1 cellular context compared by ENCODE assay signal in genomic region chr2:42828487-42829416, GRCh38.
TF ChIP-seq lines count a peak whose summit lies in the region.

No MANE protein-coding gene starts in this region.

TF ChIP-seq in HepG2, 621 proteins besides CTCF, POLR2A, EP300 and RAD21 (continued from another document and continues in another):
- peak; percentile 44; the same call in 1 of the 2 replicates for TF ChIP-seq MYC (CRISPR knock-in tag; IDR thresholded peaks at IDR 0.05; ENCODE audit: borderline replicate concordance)
- TF ChIP-seq, protein P1, sequence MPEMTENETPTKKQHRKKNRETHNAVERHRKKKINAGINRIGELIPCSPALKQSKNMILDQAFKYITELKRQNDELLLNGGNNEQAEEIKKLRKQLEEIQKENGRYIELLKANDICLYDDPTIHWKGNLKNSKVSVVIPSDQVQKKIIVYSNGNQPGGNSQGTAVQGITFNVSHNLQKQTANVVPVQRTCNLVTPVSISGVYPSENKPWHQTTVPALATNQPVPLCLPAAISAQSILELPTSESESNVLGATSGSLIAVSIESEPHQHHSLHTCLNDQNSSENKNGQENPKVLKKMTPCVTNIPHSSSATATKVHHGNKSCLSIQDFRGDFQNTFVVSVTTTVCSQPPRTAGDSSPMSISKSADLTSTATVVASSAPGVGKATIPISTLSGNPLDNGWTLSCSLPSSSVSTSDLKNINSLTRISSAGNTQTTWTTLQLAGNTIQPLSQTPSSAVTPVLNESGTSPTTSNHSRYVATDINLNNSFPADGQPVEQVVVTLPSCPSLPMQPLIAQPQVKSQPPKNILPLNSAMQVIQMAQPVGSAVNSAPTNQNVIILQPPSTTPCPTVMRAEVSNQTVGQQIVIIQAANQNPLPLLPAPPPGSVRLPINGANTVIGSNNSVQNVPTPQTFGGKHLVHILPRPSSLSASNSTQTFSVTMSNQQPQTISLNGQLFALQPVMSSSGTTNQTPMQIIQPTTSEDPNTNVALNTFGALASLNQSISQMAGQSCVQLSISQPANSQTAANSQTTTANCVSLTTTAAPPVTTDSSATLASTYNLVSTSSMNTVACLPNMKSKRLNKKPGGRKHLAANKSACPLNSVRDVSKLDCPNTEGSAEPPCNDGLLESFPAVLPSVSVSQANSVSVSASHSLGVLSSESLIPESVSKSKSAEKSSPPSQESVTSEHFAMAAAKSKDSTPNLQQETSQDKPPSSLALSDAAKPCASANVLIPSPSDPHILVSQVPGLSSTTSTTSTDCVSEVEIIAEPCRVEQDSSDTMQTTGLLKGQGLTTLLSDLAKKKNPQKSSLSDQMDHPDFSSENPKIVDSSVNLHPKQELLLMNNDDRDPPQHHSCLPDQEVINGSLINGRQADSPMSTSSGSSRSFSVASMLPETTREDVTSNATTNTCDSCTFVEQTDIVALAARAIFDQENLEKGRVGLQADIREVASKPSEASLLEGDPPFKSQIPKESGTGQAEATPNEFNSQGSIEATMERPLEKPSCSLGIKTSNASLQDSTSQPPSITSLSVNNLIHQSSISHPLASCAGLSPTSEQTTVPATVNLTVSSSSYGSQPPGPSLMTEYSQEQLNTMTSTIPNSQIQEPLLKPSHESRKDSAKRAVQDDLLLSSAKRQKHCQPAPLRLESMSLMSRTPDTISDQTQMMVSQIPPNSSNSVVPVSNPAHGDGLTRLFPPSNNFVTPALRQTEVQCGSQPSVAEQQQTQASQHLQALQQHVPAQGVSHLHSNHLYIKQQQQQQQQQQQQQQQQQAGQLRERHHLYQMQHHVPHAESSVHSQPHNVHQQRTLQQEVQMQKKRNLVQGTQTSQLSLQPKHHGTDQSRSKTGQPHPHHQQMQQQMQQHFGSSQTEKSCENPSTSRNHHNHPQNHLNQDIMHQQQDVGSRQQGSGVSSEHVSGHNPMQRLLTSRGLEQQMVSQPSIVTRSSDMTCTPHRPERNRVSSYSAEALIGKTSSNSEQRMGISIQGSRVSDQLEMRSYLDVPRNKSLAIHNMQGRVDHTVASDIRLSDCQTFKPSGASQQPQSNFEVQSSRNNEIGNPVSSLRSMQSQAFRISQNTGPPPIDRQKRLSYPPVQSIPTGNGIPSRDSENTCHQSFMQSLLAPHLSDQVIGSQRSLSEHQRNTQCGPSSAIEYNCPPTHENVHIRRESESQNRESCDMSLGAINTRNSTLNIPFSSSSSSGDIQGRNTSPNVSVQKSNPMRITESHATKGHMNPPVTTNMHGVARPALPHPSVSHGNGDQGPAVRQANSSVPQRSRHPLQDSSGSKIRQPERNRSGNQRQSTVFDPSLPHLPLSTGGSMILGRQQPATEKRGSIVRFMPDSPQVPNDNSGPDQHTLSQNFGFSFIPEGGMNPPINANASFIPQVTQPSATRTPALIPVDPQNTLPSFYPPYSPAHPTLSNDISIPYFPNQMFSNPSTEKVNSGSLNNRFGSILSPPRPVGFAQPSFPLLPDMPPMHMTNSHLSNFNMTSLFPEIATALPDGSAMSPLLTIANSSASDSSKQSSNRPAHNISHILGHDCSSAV (CRISPR knock-in tag; IDR thresholded peaks at IDR 0.05; ENCODE audit: borderline replicate concordance): no peak
- no peak for TF ChIP-seq ZNF441 (CRISPR knock-in tag; IDR thresholded peaks at IDR 0.05; ENCODE audit: borderline replicate concordance)
- TF ChIP-seq AKAP8 (CRISPR knock-in tag; IDR thresholded peaks at IDR 0.05): no peak
- TF ChIP-seq NR2F6 (IDR thresholded peaks at IDR 0.05): no peak
- peak; percentile 62; the same call in 1 of the 2 replicates for TF ChIP-seq NR2F6 (CRISPR knock-in tag; IDR thresholded peaks at IDR 0.05)
- no peak for TF ChIP-seq ZNF879 (CRISPR knock-in tag; IDR thresholded peaks at IDR 0.05)
- TF ChIP-seq, protein P2, sequence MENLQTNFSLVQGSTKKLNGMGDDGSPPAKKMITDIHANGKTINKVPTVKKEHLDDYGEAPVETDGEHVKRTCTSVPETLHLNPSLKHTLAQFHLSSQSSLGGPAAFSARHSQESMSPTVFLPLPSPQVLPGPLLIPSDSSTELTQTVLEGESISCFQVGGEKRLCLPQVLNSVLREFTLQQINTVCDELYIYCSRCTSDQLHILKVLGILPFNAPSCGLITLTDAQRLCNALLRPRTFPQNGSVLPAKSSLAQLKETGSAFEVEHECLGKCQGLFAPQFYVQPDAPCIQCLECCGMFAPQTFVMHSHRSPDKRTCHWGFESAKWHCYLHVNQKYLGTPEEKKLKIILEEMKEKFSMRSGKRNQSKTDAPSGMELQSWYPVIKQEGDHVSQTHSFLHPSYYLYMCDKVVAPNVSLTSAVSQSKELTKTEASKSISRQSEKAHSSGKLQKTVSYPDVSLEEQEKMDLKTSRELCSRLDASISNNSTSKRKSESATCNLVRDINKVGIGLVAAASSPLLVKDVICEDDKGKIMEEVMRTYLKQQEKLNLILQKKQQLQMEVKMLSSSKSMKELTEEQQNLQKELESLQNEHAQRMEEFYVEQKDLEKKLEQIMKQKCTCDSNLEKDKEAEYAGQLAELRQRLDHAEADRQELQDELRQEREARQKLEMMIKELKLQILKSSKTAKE (CRISPR knock-in tag; IDR thresholded peaks at IDR 0.05; ENCODE audit: borderline replicate concordance): peak; percentile 48; the same call in 1 of the 2 replicates
- TF ChIP-seq TRIM22 (IDR thresholded peaks at IDR 0.05): no peak
- no peak for TF ChIP-seq HNF4A (CRISPR knock-in tag; IDR thresholded peaks at IDR 0.05)
- TF ChIP-seq JUNB (CRISPR knock-in tag; IDR thresholded peaks at IDR 0.05; ENCODE audit: borderline replicate concordance): no peak
- no peak for TF ChIP-seq ZNF253 (CRISPR knock-in tag; IDR thresholded peaks at IDR 0.05; ENCODE audit: borderline replicate concordance)
- TF ChIP-seq HMG20A (CRISPR knock-in tag; IDR thresholded peaks at IDR 0.05; ENCODE audit: borderline replicate concordance): no peak
- no peak for TF ChIP-seq CENPT (CRISPR knock-in tag; IDR thresholded peaks at IDR 0.05; ENCODE audit: low read depth)
- TF ChIP-seq, protein P3, sequence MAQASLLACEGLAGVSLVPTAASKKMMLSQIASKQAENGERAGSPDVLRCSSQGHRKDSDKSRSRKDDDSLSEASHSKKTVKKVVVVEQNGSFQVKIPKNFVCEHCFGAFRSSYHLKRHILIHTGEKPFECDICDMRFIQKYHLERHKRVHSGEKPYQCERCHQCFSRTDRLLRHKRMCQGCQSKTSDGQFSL (CRISPR knock-in tag; IDR thresholded peaks at IDR 0.05): no peak
- TF ChIP-seq NFIB (CRISPR knock-in tag; IDR thresholded peaks at IDR 0.05; ENCODE audit: borderline replicate concordance): no peak
- TF ChIP-seq ZNF605 (CRISPR knock-in tag; IDR thresholded peaks at IDR 0.05): peak; percentile 51; the same call in 1 of the 2 replicates
- TF ChIP-seq SOX5 (CRISPR knock-in tag; IDR thresholded peaks at IDR 0.05; ENCODE audit: borderline replicate concordance): no peak
- TF ChIP-seq BHLHE40 (IDR thresholded peaks at IDR 0.05; ENCODE audit: low read length): 0 out of 2 replicates have a peak, but pooled peaks have one; percentile 63
- no peak for TF ChIP-seq ZKSCAN8 (CRISPR knock-in tag; IDR thresholded peaks at IDR 0.05; ENCODE audit: borderline replicate concordance)
- TF ChIP-seq SNAPC2 (CRISPR knock-in tag; IDR thresholded peaks at IDR 0.05): no peak
- no peak for TF ChIP-seq ZSCAN30 (CRISPR knock-in tag; IDR thresholded peaks at IDR 0.05)
- no peak for TF ChIP-seq ZBTB8A (CRISPR knock-in tag; IDR thresholded peaks at IDR 0.05; ENCODE audit: borderline replicate concordance, low read depth)
- no peak for TF ChIP-seq RBAK (CRISPR knock-in tag; IDR thresholded peaks at IDR 0.05)
- TF ChIP-seq JDP2 (CRISPR knock-in tag; IDR thresholded peaks at IDR 0.05; ENCODE audit: borderline replicate concordance): no peak
- no peak for TF ChIP-seq ZNF558 (CRISPR knock-in tag; IDR thresholded peaks at IDR 0.05; ENCODE audit: borderline replicate concordance)
- no peak for TF ChIP-seq ZKSCAN1 (IDR thresholded peaks at IDR 0.05; ENCODE audit: low read length)
- no peak for TF ChIP-seq ARNTL (CRISPR knock-in tag; IDR thresholded peaks at IDR 0.05)
- TF ChIP-seq, protein P4, sequence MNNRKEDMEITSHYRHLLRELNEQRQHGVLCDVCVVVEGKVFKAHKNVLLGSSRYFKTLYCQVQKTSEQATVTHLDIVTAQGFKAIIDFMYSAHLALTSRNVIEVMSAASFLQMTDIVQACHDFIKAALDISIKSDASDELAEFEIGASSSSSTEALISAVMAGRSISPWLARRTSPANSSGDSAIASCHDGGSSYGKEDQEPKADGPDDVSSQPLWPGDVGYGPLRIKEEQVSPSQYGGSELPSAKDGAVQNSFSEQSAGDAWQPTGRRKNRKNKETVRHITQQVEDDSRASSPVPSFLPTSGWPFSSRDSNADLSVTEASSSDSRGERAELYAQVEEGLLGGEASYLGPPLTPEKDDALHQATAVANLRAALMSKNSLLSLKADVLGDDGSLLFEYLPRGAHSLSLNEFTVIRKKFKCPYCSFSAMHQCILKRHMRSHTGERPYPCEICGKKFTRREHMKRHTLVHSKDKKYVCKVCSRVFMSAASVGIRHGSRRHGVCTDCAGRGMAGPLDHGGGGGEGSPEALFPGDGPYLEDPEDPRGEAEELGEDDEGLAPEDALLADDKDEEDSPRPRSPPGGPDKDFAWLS (CRISPR knock-in tag; IDR thresholded peaks at IDR 0.05; ENCODE audit: borderline replicate concordance): no peak
- TF ChIP-seq REL (CRISPR knock-in tag; conservative IDR thresholded peaks at IDR 0.05): 0 out of 2 replicates have a peak, but pooled peaks have one; percentile 44
- TF ChIP-seq ZFY (CRISPR knock-in tag; IDR thresholded peaks at IDR 0.05): no peak
- 0 out of 2 replicates have a peak, but pooled peaks have one; percentile 27 for TF ChIP-seq RXRA (CRISPR knock-in tag; IDR thresholded peaks at IDR 0.05)
- TF ChIP-seq ZNF235 (CRISPR knock-in tag; IDR thresholded peaks at IDR 0.05; ENCODE audit: borderline replicate concordance): no peak
- peak; percentile 20; the same call in 1 of the 2 replicates for TF ChIP-seq ZNF589 (CRISPR knock-in tag; conservative IDR thresholded peaks at IDR 0.05)
- TF ChIP-seq, protein P5, sequence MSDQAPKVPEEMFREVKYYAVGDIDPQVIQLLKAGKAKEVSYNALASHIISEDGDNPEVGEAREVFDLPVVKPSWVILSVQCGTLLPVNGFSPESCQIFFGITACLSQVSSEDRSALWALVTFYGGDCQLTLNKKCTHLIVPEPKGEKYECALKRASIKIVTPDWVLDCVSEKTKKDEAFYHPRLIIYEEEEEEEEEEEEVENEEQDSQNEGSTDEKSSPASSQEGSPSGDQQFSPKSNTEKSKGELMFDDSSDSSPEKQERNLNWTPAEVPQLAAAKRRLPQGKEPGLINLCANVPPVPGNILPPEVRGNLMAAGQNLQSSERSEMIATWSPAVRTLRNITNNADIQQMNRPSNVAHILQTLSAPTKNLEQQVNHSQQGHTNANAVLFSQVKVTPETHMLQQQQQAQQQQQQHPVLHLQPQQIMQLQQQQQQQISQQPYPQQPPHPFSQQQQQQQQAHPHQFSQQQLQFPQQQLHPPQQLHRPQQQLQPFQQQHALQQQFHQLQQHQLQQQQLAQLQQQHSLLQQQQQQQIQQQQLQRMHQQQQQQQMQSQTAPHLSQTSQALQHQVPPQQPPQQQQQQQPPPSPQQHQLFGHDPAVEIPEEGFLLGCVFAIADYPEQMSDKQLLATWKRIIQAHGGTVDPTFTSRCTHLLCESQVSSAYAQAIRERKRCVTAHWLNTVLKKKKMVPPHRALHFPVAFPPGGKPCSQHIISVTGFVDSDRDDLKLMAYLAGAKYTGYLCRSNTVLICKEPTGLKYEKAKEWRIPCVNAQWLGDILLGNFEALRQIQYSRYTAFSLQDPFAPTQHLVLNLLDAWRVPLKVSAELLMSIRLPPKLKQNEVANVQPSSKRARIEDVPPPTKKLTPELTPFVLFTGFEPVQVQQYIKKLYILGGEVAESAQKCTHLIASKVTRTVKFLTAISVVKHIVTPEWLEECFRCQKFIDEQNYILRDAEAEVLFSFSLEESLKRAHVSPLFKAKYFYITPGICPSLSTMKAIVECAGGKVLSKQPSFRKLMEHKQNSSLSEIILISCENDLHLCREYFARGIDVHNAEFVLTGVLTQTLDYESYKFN (CRISPR knock-in tag; conservative IDR thresholded peaks at IDR 0.05): no peak
- TF ChIP-seq RFX3 (CRISPR knock-in tag; IDR thresholded peaks at IDR 0.05): no peak
- TF ChIP-seq TCF7L2 (IDR thresholded peaks at IDR 0.05; ENCODE audit: low read depth, low read length): no peak
- no peak for TF ChIP-seq XBP1 (CRISPR knock-in tag; IDR thresholded peaks at IDR 0.05)
- TF ChIP-seq ZBTB26 (CRISPR knock-in tag; IDR thresholded peaks at IDR 0.05; ENCODE audit: borderline replicate concordance): no peak; the same call in 1 of the 2 replicates
- TF ChIP-seq, protein P6, sequence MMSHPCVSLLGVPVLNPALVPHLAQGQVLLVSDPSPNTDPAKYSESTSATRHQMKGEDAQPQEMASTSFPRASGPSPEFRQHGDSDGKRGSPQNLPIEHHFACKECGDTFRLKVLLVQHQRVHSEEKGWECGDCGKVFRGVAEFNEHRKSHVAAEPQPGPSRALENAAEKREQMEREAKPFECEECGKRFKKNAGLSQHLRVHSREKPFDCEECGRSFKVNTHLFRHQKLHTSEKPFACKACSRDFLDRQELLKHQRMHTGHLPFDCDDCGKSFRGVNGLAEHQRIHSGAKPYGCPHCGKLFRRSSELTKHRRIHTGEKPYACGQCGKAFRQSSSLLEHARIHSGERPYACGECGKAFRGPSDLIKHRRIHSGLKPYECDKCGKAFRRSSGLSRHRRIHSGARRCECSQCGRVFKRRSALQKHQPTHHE (CRISPR knock-in tag; IDR thresholded peaks at IDR 0.05; ENCODE audit: borderline replicate concordance): no peak
- TF ChIP-seq PRMT3 (CRISPR knock-in tag; IDR thresholded peaks at IDR 0.05; ENCODE audit: borderline replicate concordance, low read depth): no peak
- no peak for TF ChIP-seq ZNF326 (CRISPR knock-in tag; IDR thresholded peaks at IDR 0.05; ENCODE audit: borderline replicate concordance)
- no peak for TF ChIP-seq NFE2L2 (IDR thresholded peaks at IDR 0.05; ENCODE audit: low read length)
- 0 out of 2 replicates have a peak, but pooled peaks have one; percentile 41 for TF ChIP-seq ATAD3A (CRISPR knock-in tag; IDR thresholded peaks at IDR 0.05)
